In the genomic region with DNA sequence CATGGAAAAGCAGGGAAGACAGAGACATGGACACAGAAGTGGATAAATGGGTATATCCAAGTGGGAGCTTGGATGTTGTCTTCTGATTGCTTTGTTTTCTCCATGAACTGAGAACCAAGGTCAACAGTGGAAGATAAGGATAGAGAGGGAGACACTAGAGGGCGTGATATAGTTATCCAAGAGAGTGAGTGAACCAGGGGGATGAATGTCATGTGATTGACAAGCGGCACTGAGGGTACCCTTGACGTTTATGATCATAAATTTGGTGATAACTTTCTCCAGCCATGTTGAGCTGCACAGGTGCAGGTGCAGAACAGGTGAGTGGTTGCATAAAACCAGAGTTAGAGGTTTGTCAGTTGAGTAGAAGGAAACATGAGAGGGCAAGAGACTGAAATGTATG, we compare ENCODE assay signal across 10 cellular contexts. TPM values are rescaled to one million over a fixed set of nuclear protein-coding genes. Genes with fewer than 3 reads are reported as not detected.
DNase-seq lines count a peak whose midpoint lies in the region; ATAC-seq and TF ChIP-seq lines count a peak whose summit lies in the region.
"Had no signal": no experiment of that assay in that cellular context is flagged by ENCODE, and none has a peak within 500 bp of the region (broad histone marks: within the 10 kb centered on the region; RNA-seq: fewer than 3 reads in every experiment).

No MANE protein-coding gene starts in this region.

- in situ Hi-C loops in mammary epithelial cell (cut with MboI; ENCODE audit: low sequenced_read_pairs in 2 of 2), result loop anchor here in 1 of 2 donors (25.0 kb wide), 1 partner anchor 299 kb away; no protein-coding TSS in a partner anchor

- H3K9ac ChIP-seq in Loucy (ENCODE audit: low read depth, low read length, poor library complexity, severe bottlenecking), result no peak overlapping the region
- H3K9ac ChIP-seq in mammary epithelial cell (ENCODE audit: insufficient read depth, low read length), result no peak overlapping the region

- CTCF ChIA-PET in activated CD8-positive, alpha-beta memory T cell treated with anti-CD3 and anti-CD28 coated beads, Interleukin-2, amount 10 ng/mL, durations not matched to agents 7 days and 5 days (lab: Charles Lee), result interaction anchor here (0.6 to 2.8 kb wide), 16 partner anchors 11 to 138 kb away, joined by 3 to 28 read pairs (median 4); a partner anchor contains a TSS
- CTCF ChIA-PET in mammary epithelial cell (lab: Charles Lee; ENCODE audit: low non-redundant PET), result interaction anchor here (0.6 to 1.0 kb wide), 2 partner anchors 276 to 287 kb away, joined by 3 read pairs; no protein-coding TSS in a partner anchor

- 22% methylated on average over 3 of the region's 3 CpGs for WGBS in mammary epithelial cell (ENCODE audit: low coverage, missing lambda C conversion rate)

- intact Hi-C loops in mammary epithelial cell (cut with micrococcal nuclease), result loop anchor here (1.0 kb wide), 2 partner anchors 139 to 288 kb away; no protein-coding TSS in a partner anchor

- no peaks in the 10 kb centered on the region for H3K9me2 ChIP-seq in Loucy (replicated peaks; ENCODE audit: low read depth, low read length)

- dilution Hi-C loops in mammary epithelial cell (cut with HindIII; ENCODE audit: low sequenced_read_pairs), result loop anchor here (5.0 kb wide), 1 partner anchor 89 kb away; a partner anchor contains a TSS

- H3K27me3 ChIP-seq in Loucy (ENCODE audit: insufficient read depth, low read length, poor library complexity, severe bottlenecking) (no peaks in the 10 kb centered on the region), mammary epithelial cell (ENCODE audit: insufficient read depth, low read length) (peaks cover 11% of the 10 kb centered on the region)

- H3K4me1 Mint-ChIP-seq in activated CD8-positive, alpha-beta memory T cell treated with anti-CD3 and anti-CD28 coated beads, Interleukin-2, amount 10 ng/mL, durations not matched to agents 7 days and 5 days, result peaks cover 3% of the 10 kb centered on the region
- H3K4me1 Mint-ChIP-seq in stimulated activated effector memory CD8-positive, alpha-beta T cell treated with anti-CD3 and anti-CD28 coated beads, Interleukin-12 subunit alpha, Interleukin-12 subunit beta, amount 100 ng/mL, for 72 hours, result no peaks in the 10 kb centered on the region

- no peaks in the 10 kb centered on the region for H3K79me2 ChIP-seq in Loucy (ENCODE audit: insufficient read depth, low read length)
- no peaks in the 10 kb centered on the region for H3K79me2 ChIP-seq in mammary epithelial cell (ENCODE audit: insufficient read depth, low read length)

- H3K27me3 Mint-ChIP-seq in activated CD8-positive, alpha-beta memory T cell treated with anti-CD3 and anti-CD28 coated beads, Interleukin-2, amount 10 ng/mL, durations not matched to agents 7 days and 5 days, result peaks cover 10% of the 10 kb centered on the region

- H3K4me1 ChIP-seq in Loucy (ENCODE audit: insufficient read depth, low read length, poor library complexity, severe bottlenecking) (peaks cover 2% of the 10 kb centered on the region), mammary epithelial cell (ENCODE audit: insufficient read depth, low read length) (no peaks in the 10 kb centered on the region)

- no peaks in the 10 kb centered on the region for H3K36me3 ChIP-seq in Loucy (ENCODE audit: insufficient read depth, low read length)
- H3K36me3 ChIP-seq in mammary epithelial cell (ENCODE audit: insufficient read depth, low read length), result no peaks in the 10 kb centered on the region

- TF ChIP-seq CTCF in Loucy (conservative IDR thresholded peaks at IDR 0.05; ENCODE audit: low read length) (peak; percentile 79), mammary epithelial cell (conservative IDR thresholded peaks at IDR 0.05 in 1 of 2, IDR thresholded peaks at IDR 0.05 in 1 of 2; ENCODE audit: extremely low read depth in 1 of 2, insufficient read depth in 1 of 2, low read depth in 1 of 2, low read length in 2 of 2) (peak; percentile 7 to 49)

- no peak overlapping the region for H3K27ac ChIP-seq in mammary epithelial cell (ENCODE audit: insufficient read depth, low read depth, low read length)

- H3K9me3 ChIP-seq in Loucy (ENCODE audit: insufficient read depth, low read depth, low read length), result peaks cover 7% of the 10 kb centered on the region
- no peaks in the 10 kb centered on the region for H3K9me3 ChIP-seq in mammary epithelial cell (replicated peaks; ENCODE audit: insufficient read depth, low read length)

- H3K4me2 ChIP-seq in Loucy (ENCODE audit: low read depth, low read length, poor library complexity, severe bottlenecking) (no peak overlapping the region), mammary epithelial cell (ENCODE audit: insufficient read depth, low read depth, low read length) (no peak overlapping the region)

- no peak overlapping the region for H3K27ac Mint-ChIP-seq in activated CD8-positive, alpha-beta memory T cell treated with anti-CD3 and anti-CD28 coated beads, Interleukin-2, amount 10 ng/mL, durations not matched to agents 7 days and 5 days
- H3K27ac Mint-ChIP-seq in stimulated activated effector memory CD8-positive, alpha-beta T cell treated with anti-CD3 and anti-CD28 coated beads, Interleukin-12 subunit alpha, Interleukin-12 subunit beta, amount 100 ng/mL, for 72 hours, result no peak overlapping the region
- H3K27ac Mint-ChIP-seq: activated naive CD4-positive, alpha-beta T cell treated with anti-CD3 and anti-CD28 coated beads for 36 hours had no signal

- DNase-seq in activated CD8-positive, alpha-beta memory T cell treated with anti-CD3 and anti-CD28 coated beads for 24 hours, result peak; percentile 53
- no peak for DNase-seq in activated CD8-positive, alpha-beta memory T cell treated with anti-CD3 and anti-CD28 coated beads, Interleukin-2, amount 10 ng/mL, durations not matched to agents 7 days and 5 days
- DNase-seq in mammary epithelial cell (no peak), NCI-H446 treated with DMSO at 0.1 percent for 48 hours (lab: John Stamatoyannopoulos, UW) (no peak), NCI-H2196 treated with DMSO at 0.1 percent for 48 hours (lab: John Stamatoyannopoulos, UW; ENCODE audit: unreplicated experiment) (no peak)
- DNase-seq in stimulated activated effector memory CD8-positive, alpha-beta T cell treated with anti-CD3 and anti-CD28 coated beads, Interleukin-12 subunit alpha, Interleukin-12 subunit beta, amount 100 ng/mL, for 72 hours (ENCODE audit: low spot score in 2 of 2), result peak in 1 of 2 donors; percentile 45
- DNase-seq: activated naive CD4-positive, alpha-beta T cell treated with anti-CD3 and anti-CD28 coated beads for 36 hours; stimulated activated CD4-positive, alpha-beta T cell treated with anti-CD3 and anti-CD28 coated beads, Interleukin-4, amount 100 ng/mL, for 4 hours had no signal

- no peaks in the 10 kb centered on the region for H4K20me1 ChIP-seq in Loucy (ENCODE audit: insufficient read depth, low read length, poor library complexity, severe bottlenecking)
- H4K20me1 ChIP-seq in mammary epithelial cell (ENCODE audit: insufficient read depth, low read length), result no peaks in the 10 kb centered on the region

- peak overlapping the region; percentile 22; the same call in 1 of the 2 replicates for H2AFZ ChIP-seq in Loucy (ENCODE audit: low read length)
- H2AFZ ChIP-seq in mammary epithelial cell (ENCODE audit: low read depth, low read length), result no peak overlapping the region

- H3K4me3 Mint-ChIP-seq in activated CD8-positive, alpha-beta memory T cell treated with anti-CD3 and anti-CD28 coated beads, Interleukin-2, amount 10 ng/mL, durations not matched to agents 7 days and 5 days, result no peak overlapping the region
- H3K4me3 Mint-ChIP-seq in stimulated activated effector memory CD8-positive, alpha-beta T cell treated with anti-CD3 and anti-CD28 coated beads, Interleukin-12 subunit alpha, Interleukin-12 subunit beta, amount 100 ng/mL, for 72 hours, result no peak overlapping the region
- H3K4me3 Mint-ChIP-seq: activated naive CD4-positive, alpha-beta T cell treated with anti-CD3 and anti-CD28 coated beads for 36 hours had no signal

- ATAC-seq in activated CD8-positive, alpha-beta memory T cell treated with anti-CD3 and anti-CD28 coated beads, Interleukin-2, amount 10 ng/mL, durations not matched to agents 7 days and 5 days, result no peak
- peak; percentile 65 for ATAC-seq in stimulated activated effector memory CD8-positive, alpha-beta T cell treated with anti-CD3 and anti-CD28 coated beads, Interleukin-12 subunit alpha, Interleukin-12 subunit beta, amount 100 ng/mL, for 72 hours
- ATAC-seq in HG02973 (IDR thresholded peaks at IDR 0.05; ENCODE audit: unreplicated experiment), result no peak

- H3K9me3 Mint-ChIP-seq in activated CD8-positive, alpha-beta memory T cell treated with anti-CD3 and anti-CD28 coated beads, Interleukin-2, amount 10 ng/mL, durations not matched to agents 7 days and 5 days (ENCODE audit: low read depth), result no peaks in the 10 kb centered on the region
- peaks cover 4% of the 10 kb centered on the region for H3K9me3 Mint-ChIP-seq in stimulated activated effector memory CD8-positive, alpha-beta T cell treated with anti-CD3 and anti-CD28 coated beads, Interleukin-12 subunit alpha, Interleukin-12 subunit beta, amount 100 ng/mL, for 72 hours

- H3K36me3 Mint-ChIP-seq in activated CD8-positive, alpha-beta memory T cell treated with anti-CD3 and anti-CD28 coated beads, Interleukin-2, amount 10 ng/mL, durations not matched to agents 7 days and 5 days, result no peaks in the 10 kb centered on the region
- H3K36me3 Mint-ChIP-seq in stimulated activated effector memory CD8-positive, alpha-beta T cell treated with anti-CD3 and anti-CD28 coated beads, Interleukin-12 subunit alpha, Interleukin-12 subunit beta, amount 100 ng/mL, for 72 hours, result no peaks in the 10 kb centered on the region

- no peaks in the 10 kb centered on the region for H3F3A ChIP-seq in Loucy (ENCODE audit: low read depth)

- BruUV-seq in mammary epithelial cell (replicated peaks; lab: Mats Ljungman, UMichigan), result no TSS peak

- H3K4me3 ChIP-seq in Loucy (ENCODE audit: low read length, poor library complexity, severe bottlenecking) (no peak overlapping the region), mammary epithelial cell (replicated peaks in 1 of 3; ENCODE audit: insufficient read depth in 1 of 3, low read depth in 2 of 3, low read length in 3 of 3) (no peak overlapping the region)

RNA-seq across cellular contexts. Expression of a gene that starts 20.7 kb away (rescaled TPM):
- 1 to 10 TPM; 1.3 to 3.1 TPM for total RNA-seq in activated CD8-positive, alpha-beta memory T cell treated with anti-CD3 and anti-CD28 coated beads, Interleukin-2, amount 10 ng/mL, durations not matched to agents 7 days and 5 days
- total RNA-seq in mammary epithelial cell, result under 1 TPM in 1 of 2 donors, not detected in 1; 0.17 TPM
- polyA plus RNA-seq in mammary epithelial cell, result not detected
- not detected for polyA minus RNA-seq in mammary epithelial cell

RNA-seq across cellular contexts. Expression of a gene that starts 49.3 kb away (rescaled TPM):
- total RNA-seq in activated CD8-positive, alpha-beta memory T cell treated with anti-CD3 and anti-CD28 coated beads, Interleukin-2, amount 10 ng/mL, durations not matched to agents 7 days and 5 days, result 10 to 100 TPM; 91.4 to 96.0 TPM
- total RNA-seq in mammary epithelial cell, result 10 to 100 TPM; 50.0 to 78.5 TPM
- 131 TPM for polyA plus RNA-seq in mammary epithelial cell
- 153 TPM for polyA minus RNA-seq in mammary epithelial cell
